In genomic region chr1:244067893-244068292, GRCh38 we compare ENCODE assay signal across 19 cellular contexts. TPM values are rescaled to one million over a fixed set of nuclear protein-coding genes. Genes with fewer than 3 reads are reported as not detected.
DNase-seq lines count a peak whose midpoint lies in the region; ATAC-seq and TF ChIP-seq lines count a peak whose summit lies in the region.
"Had no signal": no experiment of that assay in that cellular context is flagged by ENCODE, and none has a peak within 500 bp of the region (broad histone marks: within the 10 kb centered on the region; RNA-seq: fewer than 3 reads in every experiment).

No MANE protein-coding gene starts in this region.

- H3K4me1 ChIP-seq in mammary epithelial cell (ENCODE audit: insufficient read depth, low read length) (peaks cover 13% of the 10 kb centered on the region), hepatocyte (ENCODE audit: insufficient read depth) (peaks cover 14% of the 10 kb centered on the region)
- H3K4me1 ChIP-seq: psoas muscle had no signal

- CTCF ChIA-PET in mammary epithelial cell (lab: Charles Lee; ENCODE audit: low non-redundant PET) (no interaction called here), MCF 10A (lab: Yijun Ruan, JAX) (interaction anchor here (0.8 to 1.4 kb wide), 3 partner anchors 22 to 204 kb away, joined by 3 to 4 read pairs (median 3); no protein-coding TSS in a partner anchor)

- intact Hi-C loops in mammary epithelial cell (cut with micrococcal nuclease), result no loop called here
- intact Hi-C loops in MCF 10A (cut with micrococcal nuclease), result no loop called here

- H3K9me3 ChIP-seq in mammary epithelial cell (replicated peaks; ENCODE audit: insufficient read depth, low read length) (no peaks in the 10 kb centered on the region), hepatocyte (ENCODE audit: low read depth) (no peaks in the 10 kb centered on the region)
- H3K9me3 ChIP-seq: psoas muscle had no signal

- no peak overlapping the region for H3K9ac ChIP-seq in mammary epithelial cell (ENCODE audit: insufficient read depth, low read length)

- H3K36me3 ChIP-seq in mammary epithelial cell (ENCODE audit: insufficient read depth, low read length) (no peaks in the 10 kb centered on the region), hepatocyte (replicated peaks; ENCODE audit: insufficient read depth, low read depth) (no peaks in the 10 kb centered on the region)

- no peak overlapping the region for H3K27ac Mint-ChIP-seq in MCF 10A (ENCODE audit: low read depth, unreplicated experiment)
- H3K27ac Mint-ChIP-seq: activated CD4-positive, alpha-beta memory T cell treated with anti-CD3 and anti-CD28 coated beads, Interleukin-2, amount 10 ng/mL, durations not matched to agents 7 days and 5 days; nephron progenitor cell; stimulated activated naive CD8-positive, alpha-beta T cell treated with anti-CD3 and anti-CD28 coated beads, Interleukin-15, Interleukin-2, amounts not matched to agents 100 ng/mL and 50 ng/mL, for 24 hours had no signal

- H3K79me2 ChIP-seq in mammary epithelial cell (ENCODE audit: insufficient read depth, low read length) (no peaks in the 10 kb centered on the region), hepatocyte (no peaks in the 10 kb centered on the region)

- peaks cover 5% of the 10 kb centered on the region for H3K4me1 Mint-ChIP-seq in MCF 10A (ENCODE audit: insufficient read depth, unreplicated experiment)
- H3K4me1 Mint-ChIP-seq: activated CD4-positive, alpha-beta memory T cell treated with anti-CD3 and anti-CD28 coated beads, Interleukin-2, amount 10 ng/mL, durations not matched to agents 7 days and 5 days had no signal

- H3K9me3 Mint-ChIP-seq in MCF 10A (ENCODE audit: unreplicated experiment), result no peaks in the 10 kb centered on the region
- H3K9me3 Mint-ChIP-seq: activated CD4-positive, alpha-beta memory T cell treated with anti-CD3 and anti-CD28 coated beads, Interleukin-2, amount 10 ng/mL, durations not matched to agents 7 days and 5 days; nephron progenitor cell; stimulated activated naive CD8-positive, alpha-beta T cell treated with anti-CD3 and anti-CD28 coated beads, Interleukin-15, Interleukin-2, amounts not matched to agents 100 ng/mL and 50 ng/mL, for 24 hours had no signal

- TF ChIP-seq CTCF in mammary epithelial cell (conservative IDR thresholded peaks at IDR 0.05 in 1 of 2, IDR thresholded peaks at IDR 0.05 in 1 of 2; ENCODE audit: extremely low read depth in 1 of 2, insufficient read depth in 1 of 2, low read depth in 1 of 2, low read length in 2 of 2), result no peak
- TF ChIP-seq CTCF in MCF 10A (IDR thresholded peaks at IDR 0.05; ENCODE audit: unreplicated experiment), result no peak
- TF ChIP-seq CTCF in hepatocyte (IDR thresholded peaks at IDR 0.05; ENCODE audit: poor library complexity), result no peak

- WGBS in mammary epithelial cell (ENCODE audit: low coverage, missing lambda C conversion rate), result 51% methylated on average over 4 of the region's 4 CpGs
- WGBS in hepatocyte (ENCODE audit: low lambda C conversion rate, missing lambda C conversion rate), result 58% methylated on average over 4 of the region's 4 CpGs

- H3K27ac ChIP-seq in mammary epithelial cell (ENCODE audit: insufficient read depth, low read depth, low read length) (no peak overlapping the region), hepatocyte (peak overlapping the region; percentile 35)
- H3K27ac ChIP-seq: psoas muscle had no signal

- BruUV-seq in mammary epithelial cell (replicated peaks; lab: Mats Ljungman, UMichigan) (no TSS peak), MCF 10A (replicated peaks; lab: Mats Ljungman, UMichigan) (no TSS peak)

- dilution Hi-C loops in mammary epithelial cell (cut with HindIII; ENCODE audit: low sequenced_read_pairs), result no loop called here

- no peaks in the 10 kb centered on the region for H4K20me1 ChIP-seq in mammary epithelial cell (ENCODE audit: insufficient read depth, low read length)
- no peaks in the 10 kb centered on the region for H4K20me1 ChIP-seq in hepatocyte (ENCODE audit: insufficient read depth, poor library complexity, severe bottlenecking)

- POLR2A ChIA-PET in MCF 10A (lab: Yijun Ruan, JAX), result interaction anchor here (0.7 kb wide), 2 partner anchors 211 to 703 kb away, joined by 3 read pairs; no protein-coding TSS in a partner anchor

- ATAC-seq in SK-N-SH treated with all-trans-retinoic acid at 6 μM for 48 hours (peak; percentile 54), HG02623 (IDR thresholded peaks at IDR 0.05; ENCODE audit: unreplicated experiment) (no peak), HG03469 (IDR thresholded peaks at IDR 0.05; ENCODE audit: unreplicated experiment) (no peak)
- ATAC-seq: psoas muscle had no signal

- H3K27me3 ChIP-seq in mammary epithelial cell (ENCODE audit: insufficient read depth, low read length) (no peaks in the 10 kb centered on the region), hepatocyte (no peaks in the 10 kb centered on the region)

- H3K9me2 ChIP-seq in hepatocyte (replicated peaks; ENCODE audit: insufficient read depth), result no peaks in the 10 kb centered on the region

- no peaks in the 10 kb centered on the region for H3K27me3 Mint-ChIP-seq in MCF 10A (ENCODE audit: insufficient read depth, unreplicated experiment)
- H3K27me3 Mint-ChIP-seq: activated CD4-positive, alpha-beta memory T cell treated with anti-CD3 and anti-CD28 coated beads, Interleukin-2, amount 10 ng/mL, durations not matched to agents 7 days and 5 days; stimulated activated naive CD8-positive, alpha-beta T cell treated with anti-CD3 and anti-CD28 coated beads, Interleukin-15, Interleukin-2, amounts not matched to agents 100 ng/mL and 50 ng/mL, for 24 hours had no signal

- no peak overlapping the region for H2AFZ ChIP-seq in mammary epithelial cell (ENCODE audit: low read depth, low read length)
- H2AFZ ChIP-seq in hepatocyte, result no peak overlapping the region

- DNase-seq in mammary epithelial cell (peak; percentile 26), MCF 10A (ENCODE audit: unreplicated experiment) (no peak), hepatocyte (ENCODE audit: low spot score) (peak; percentile 55), HUDEP-2 (lab: John Stamatoyannopoulos, UW; ENCODE audit: unreplicated experiment in 76 of 76) (no peak), C1 segment of cervical spinal cord (lab: John Stamatoyannopoulos, UW) (no peak)
- DNase-seq: activated CD4-positive, alpha-beta memory T cell treated with anti-CD3 and anti-CD28 coated beads, Interleukin-2, amount 10 ng/mL, durations not matched to agents 7 days and 5 days; COR-L47; GF-D8; GOT3; NCI-H1930; NCI-H510A; nephron progenitor cell; psoas muscle; stimulated activated CD4-positive, alpha-beta T cell treated with anti-CD3 and anti-CD28 coated beads, Interleukin-15, amount 100 ng/mL, for 24 hours had no signal

- no peaks in the 10 kb centered on the region for H3K36me3 Mint-ChIP-seq in MCF 10A (ENCODE audit: insufficient read depth, unreplicated experiment)

- in situ Hi-C loops in mammary epithelial cell (cut with MboI; ENCODE audit: low sequenced_read_pairs in 2 of 2), result loop anchor here in 1 of 2 donors (25.0 kb wide), 1 partner anchor 194 kb away; no protein-coding TSS in a partner anchor

- no peak overlapping the region for H3K4me3 Mint-ChIP-seq in MCF 10A (ENCODE audit: unreplicated experiment)
- H3K4me3 Mint-ChIP-seq: activated CD4-positive, alpha-beta memory T cell treated with anti-CD3 and anti-CD28 coated beads, Interleukin-2, amount 10 ng/mL, durations not matched to agents 7 days and 5 days; nephron progenitor cell; stimulated activated naive CD8-positive, alpha-beta T cell treated with anti-CD3 and anti-CD28 coated beads, Interleukin-15, Interleukin-2, amounts not matched to agents 100 ng/mL and 50 ng/mL, for 24 hours had no signal

- H3K4me2 ChIP-seq in mammary epithelial cell (ENCODE audit: insufficient read depth, low read depth, low read length) (no peak overlapping the region), hepatocyte (no peak overlapping the region)

- H3K4me3 ChIP-seq in mammary epithelial cell (replicated peaks in 1 of 3; ENCODE audit: insufficient read depth in 1 of 3, low read depth in 2 of 3, low read length in 3 of 3), result no peak overlapping the region
- no peak overlapping the region for H3K4me3 ChIP-seq in hepatocyte
- H3K4me3 ChIP-seq: lung, psoas muscle had no signal

TF ChIP-seq in SK-N-SH treated with all-trans-retinoic acid at 6 μM for 48 hours, 23 proteins besides CTCF, POLR2A, EP300 and RAD21:
- TF ChIP-seq ZC3H10 (CRISPR knock-in tag; IDR thresholded peaks at IDR 0.05) (no peak), CREB5 (CRISPR knock-in tag; IDR thresholded peaks at IDR 0.05; ENCODE audit: low read depth) (no peak), BACH2 (CRISPR knock-in tag; IDR thresholded peaks at IDR 0.05; ENCODE audit: borderline replicate concordance) (no peak), TOX (CRISPR knock-in tag; IDR thresholded peaks at IDR 0.05; ENCODE audit: borderline replicate concordance) (no peak)

RNA-seq across cellular contexts. Expression of gene ZBTB18, which starts 16.8 kb away (rescaled TPM):
- total RNA-seq in mammary epithelial cell, result 10 to 100 TPM in 1 of 2 donors, 1 to 10 TPM in 1; 5.9 to 10.2 TPM
- polyA plus RNA-seq in mammary epithelial cell, result 5.2 TPM
- 7.0 TPM for polyA minus RNA-seq in mammary epithelial cell
- total RNA-seq in MCF 10A (2022), result 16.5 and 18.8 TPM in 2 replicates
- total RNA-seq in hepatocyte, result 9.6 and 10.9 TPM in 2 replicates
- 1.1 and 1.2 TPM in 2 replicates for polyA plus RNA-seq in hepatocyte

Comparison
In these comparisons a context has a peak if more than half of its experiments do, and no peak if none do; other contexts are left out.
1. DNase-seq: peak in mammary epithelial cell (single experiment) and hepatocyte (single experiment); none in MCF 10A (single experiment), HUDEP-2 (0 of 76) and C1 segment of cervical spinal cord (0 of 14).